ENCODE assay signal across 27 cellular contexts in genomic region chr17:15290605-15291004, GRCh38. TPM values are rescaled to one million over a fixed set of nuclear protein-coding genes. Genes with fewer than 3 reads are reported as not detected.
A peak's percentile ranks its signal among the peaks of the same experiment; 100 is the strongest.
DNase-seq lines count a peak whose midpoint lies in the region; ATAC-seq, FAIRE-seq and TF ChIP-seq lines count a peak whose summit lies in the region.
"Had no signal": no experiment of that assay in that cellular context is flagged by ENCODE, and none has a peak within 500 bp of the region (broad histone marks: within the 10 kb centered on the region; RNA-seq: fewer than 3 reads in every experiment).

No MANE protein-coding gene starts in this region.

- H2AK5ac ChIP-seq in H1 (ENCODE audit: low read depth, low read length) (no peak overlapping the region), trophoblast cell (ENCODE audit: low read length) (no peak overlapping the region)

- H3K23me2 ChIP-seq in H1 (ENCODE audit: low read depth, low read length): no peaks in the 10 kb centered on the region; the same call in 1 of the 2 replicates

- H2BK12ac ChIP-seq in H1 (ENCODE audit: low read depth, low read length) (no peak overlapping the region), trophoblast cell (ENCODE audit: low read length) (no peak overlapping the region)

- peaks cover 5% of the 10 kb centered on the region for H3K27me3 Mint-ChIP-seq in HFFc6 (ENCODE audit: insufficient read depth)

- H4K8ac ChIP-seq in H1 (ENCODE audit: extremely low read depth, insufficient read depth, low read length) (no peak overlapping the region), trophoblast cell (ENCODE audit: low read depth, low read length) (no peak overlapping the region)

- peak; percentile 39 for FAIRE-seq in H1 (lab: Jason Lieb, UNC)
- FAIRE-seq: GM12892, GM18507, HepG2 had no signal

- H2BK15ac ChIP-seq in H1 (ENCODE audit: low read length): no peak overlapping the region

- WGBS in heart left ventricle, 4 donors: 51 to 63% (median 56%) methylated on average over 6 of the region's 6 CpGs
- WGBS in right cardiac atrium: 66% methylated on average over 6 of the region's 6 CpGs
- WGBS in H1 (ENCODE audit: extremely low coverage in 1 of 2, insufficient coverage in 1 of 2, insufficient read length in 1 of 2, insufficient replicate concordance in 2 of 2, low coverage in 1 of 2, low lambda C conversion rate in 2 of 2, missing lambda C conversion rate in 1 of 2), 2 experiments: 92% methylated on average over 6 of the region's 6 CpGs; no CpG with 5 or more reads in 1 of the 2 experiments
- WGBS in trophoblast cell (ENCODE audit: extremely low coverage, insufficient coverage, insufficient read length): no CpG with 5 or more reads among the region's 6 CpGs

- TF ChIP-seq RAD21 in H1 (IDR thresholded peaks at IDR 0.05 in 1 of 2, conservative IDR thresholded peaks at IDR 0.05 in 1 of 2; ENCODE audit: low read depth in 2 of 2, low read length in 2 of 2): no peak

- H3K4me1 ChIP-seq in heart left ventricle: peaks cover 0 to 34% (median 10%) of the 10 kb centered on the region in 12 donors
- no peaks in the 10 kb centered on the region for H3K4me1 ChIP-seq in right cardiac atrium (ENCODE audit: control insufficient read depth, insufficient read depth, low read length)
- H3K4me1 ChIP-seq in H1 (replicated peaks in 1 of 4; ENCODE audit: control insufficient read depth in 3 of 4, insufficient read depth in 4 of 4, low read length in 3 of 4): no peaks in the 10 kb centered on the region
- peaks cover 3 to 4% of the 10 kb centered on the region in 2 experiments for H3K4me1 ChIP-seq in trophoblast cell (ENCODE audit: control insufficient read depth in 1 of 2, insufficient read depth in 2 of 2, low read length in 2 of 2)
- H3K4me1 ChIP-seq: BLaER1 had no signal

- DNase-seq in heart left ventricle (no peak), right cardiac atrium (no peak), HFFc6 (peak; percentile 58), H1 (ENCODE audit: low read depth in 1 of 2, low spot score in 2 of 2) (no peak), trophoblast cell (peak; percentile 86 to 97), SIG-M5 treated with dmso at 0.1 percent for 504 hours (lab: John Stamatoyannopoulos, UW; ENCODE audit: unreplicated experiment) (no peak)
- no peak for DNase-seq in activated naive CD4-positive, alpha-beta T cell treated with anti-CD3 and anti-CD28 coated beads, Interleukin-2, amount 50 U/mL, for 16 hours
- DNase-seq: CD4-positive, alpha-beta memory T cell; DMS153; HCEC 1CT; KG1; MV-4-11; NCI-H1417; NCI-H187; NCI-H2107; NCI-H510A treated with DMSO at 0.1 percent for 48 hours; NCI-H82; OCI-M1; SHP77 treated with DMSO at 0.1 percent for 48 hours had no signal

- TF ChIP-seq CTCF in heart left ventricle (IDR thresholded peaks at IDR 0.05) (no peak), HFFc6 (IDR thresholded peaks at IDR 0.05) (no peak), H1 (IDR thresholded peaks at IDR 0.05; ENCODE audit: control extremely low read depth in 1 of 3, insufficient read depth in 1 of 3, low read depth in 1 of 3, low read length in 3 of 3) (no peak)

- peak overlapping the region; percentile 76 for H3K27ac Mint-ChIP-seq in HFFc6
- H3K27ac Mint-ChIP-seq: CD4-positive, alpha-beta memory T cell had no signal

- no peak for TF ChIP-seq POLR2A in heart left ventricle (IDR thresholded peaks at IDR 0.05)
- no peak for TF ChIP-seq POLR2A in H1 (IDR thresholded peaks at IDR 0.05; ENCODE audit: control extremely low read depth in 1 of 2, low read depth in 2 of 2, low read length in 2 of 2)

- peaks cover 42% of the 10 kb centered on the region for H3K4me1 Mint-ChIP-seq in HFFc6 (ENCODE audit: low read depth)
- H3K4me1 Mint-ChIP-seq: CD4-positive, alpha-beta memory T cell had no signal

- CTCF ChIA-PET in H1 (lab: Charles Lee; ENCODE audit: partially characterized antibody): no interaction called here

- no peak overlapping the region for H2BK20ac ChIP-seq in H1 (ENCODE audit: low read length)

- H3K23ac ChIP-seq in H1 (ENCODE audit: insufficient read length) (no peak overlapping the region), trophoblast cell (ENCODE audit: low read length) (no peak overlapping the region)

- H3K79me1 ChIP-seq in H1 (ENCODE audit: low read depth, low read length) (no peaks in the 10 kb centered on the region), trophoblast cell (ENCODE audit: low read length) (no peaks in the 10 kb centered on the region)

- H3K9ac ChIP-seq in H1 (replicated peaks in 1 of 4; ENCODE audit: extremely low read depth in 1 of 4, low read depth in 3 of 4, low read length in 3 of 4) (no peak overlapping the region), trophoblast cell (ENCODE audit: low read length) (no peak overlapping the region)
- H3K9ac ChIP-seq: BLaER1 had no signal

- H3K9me3 Mint-ChIP-seq in HFFc6: no peaks in the 10 kb centered on the region; the same call in 1 of the 2 replicates
- H3K9me3 Mint-ChIP-seq: CD4-positive, alpha-beta memory T cell had no signal

- H3K9me3 ChIP-seq in heart left ventricle: no peaks in the 10 kb centered on the region
- H3K9me3 ChIP-seq in right cardiac atrium (ENCODE audit: control insufficient read depth, low read length): no peaks in the 10 kb centered on the region
- H3K9me3 ChIP-seq in H1 (ENCODE audit: insufficient read depth in 2 of 2, low read depth in 1 of 2, low read length in 1 of 2): no peaks in the 10 kb centered on the region
- H3K9me3 ChIP-seq in trophoblast cell (ENCODE audit: insufficient read depth, low read depth, low read length): peaks cover 2% of the 10 kb centered on the region
- H3K9me3 ChIP-seq: BLaER1 had no signal

- no peak for TF ChIP-seq EP300 in H1 (IDR thresholded peaks at IDR 0.05; ENCODE audit: borderline replicate concordance in 1 of 2, low read depth in 2 of 2, low read length in 2 of 2)

- H3K18ac ChIP-seq in H1 (ENCODE audit: extremely low read depth, low read length) (no peak overlapping the region), trophoblast cell (ENCODE audit: low read length) (no peak overlapping the region)

- H4K91ac ChIP-seq in H1 (replicated peaks; ENCODE audit: insufficient read length, low read length): no peak overlapping the region
- H4K91ac ChIP-seq in trophoblast cell (ENCODE audit: low read depth, low read length): no peak overlapping the region

- H4K5ac ChIP-seq in H1 (ENCODE audit: insufficient read length, low read depth, low read length): no peak overlapping the region

- no peak overlapping the region for H4K12ac ChIP-seq in trophoblast cell (ENCODE audit: low read depth, low read length)

- H2BK120ac ChIP-seq in H1 (replicated peaks; ENCODE audit: low read depth, low read length): no peak overlapping the region
- H2BK120ac ChIP-seq in trophoblast cell (ENCODE audit: insufficient read depth, low read length, poor library complexity): no peak overlapping the region

- H3K27ac ChIP-seq in heart left ventricle (peak overlapping the region in 11 of 12 donors; percentile 49 to 89 (median 77)), right cardiac atrium (ENCODE audit: low read length) (no peak overlapping the region), H1 (ENCODE audit: low read depth, low read length) (no peak overlapping the region), trophoblast cell (ENCODE audit: low read depth, low read length) (no peak overlapping the region)
- H3K27ac ChIP-seq: 22Rv1, BLaER1 had no signal

- H3K56ac ChIP-seq in H1 (replicated peaks; ENCODE audit: insufficient read length, low read depth, low read length): no peak overlapping the region

- POLR2A ChIA-PET in H1 (lab: Charles Lee; ENCODE audit: partially characterized antibody): interaction anchor here (0.9 kb wide), 1 partner anchor 27 kb away, joined by 3 read pairs; no protein-coding TSS in a partner anchor

- H3K27me3 ChIP-seq in heart left ventricle: peaks cover 0 to 4% (median 0%) of the 10 kb centered on the region in 9 donors
- H3K27me3 ChIP-seq in right cardiac atrium (ENCODE audit: control insufficient read depth, insufficient read depth): no peaks in the 10 kb centered on the region
- H3K27me3 ChIP-seq in H1 (replicated peaks in 1 of 4; ENCODE audit: control insufficient read depth in 3 of 4, extremely low read depth in 1 of 4, insufficient read depth in 3 of 4, low read length in 3 of 4): no peaks in the 10 kb centered on the region
- H3K27me3 ChIP-seq in trophoblast cell (ENCODE audit: insufficient read depth, low read length): no peaks in the 10 kb centered on the region
- H3K27me3 ChIP-seq: BLaER1 had no signal

- no peak overlapping the region for H2AFZ ChIP-seq in H1 (ENCODE audit: low read length)
- no peak overlapping the region for H2AFZ ChIP-seq in trophoblast cell (ENCODE audit: insufficient read depth, low read length, poor library complexity)

- intact Hi-C loops in heart left ventricle (cut with DNase I): no loop called here
- intact Hi-C loops in right cardiac atrium (cut with DNase I): no loop called here

- no peak for ATAC-seq in heart left ventricle
- no peak for ATAC-seq in right cardiac atrium
- no peak for ATAC-seq in GM21423 (IDR thresholded peaks at IDR 0.05; ENCODE audit: unreplicated experiment)
- ATAC-seq: HepG2 had no signal

- H3K4ac ChIP-seq in H1 (replicated peaks; ENCODE audit: insufficient read length, low read depth, low read length) (no peak overlapping the region), trophoblast cell (ENCODE audit: low read depth, low read length) (no peak overlapping the region)

- no peaks in the 10 kb centered on the region for H3K36me3 Mint-ChIP-seq in HFFc6 (ENCODE audit: low read depth)
- H3K36me3 Mint-ChIP-seq: CD4-positive, alpha-beta memory T cell had no signal

- H3K36me3 ChIP-seq in heart left ventricle: no peaks in the 10 kb centered on the region
- H3K36me3 ChIP-seq in H1 (ENCODE audit: control insufficient read depth in 2 of 4, insufficient read depth in 4 of 4, low read length in 3 of 4): no peaks in the 10 kb centered on the region
- no peaks in the 10 kb centered on the region for H3K36me3 ChIP-seq in trophoblast cell (ENCODE audit: control insufficient read depth in 1 of 2, insufficient read depth in 2 of 2, low read length in 2 of 2)
- H3K36me3 ChIP-seq: BLaER1 had no signal

- no peaks in the 10 kb centered on the region for H4K20me1 ChIP-seq in H1 (replicated peaks in 1 of 2; ENCODE audit: control insufficient read depth in 1 of 2, insufficient read depth in 2 of 2, low read length in 2 of 2)
- H4K20me1 ChIP-seq: BLaER1 had no signal

- H3K4me2 ChIP-seq in H1 (ENCODE audit: insufficient read depth in 1 of 2, low read depth in 2 of 2, low read length in 2 of 2) (no peak overlapping the region), trophoblast cell (ENCODE audit: low read length) (no peak overlapping the region)
- H3K4me2 ChIP-seq: BLaER1 had no signal

- no peaks in the 10 kb centered on the region for H3K79me2 ChIP-seq in H1 (ENCODE audit: control insufficient read depth in 1 of 2, insufficient read depth in 2 of 2, low read length in 2 of 2)
- H3K79me2 ChIP-seq in trophoblast cell (ENCODE audit: control insufficient read depth, insufficient read depth, low read length, poor library complexity): no peaks in the 10 kb centered on the region

- H3K14ac ChIP-seq in H1 (ENCODE audit: insufficient read length): no peak overlapping the region
- no peak overlapping the region for H3K14ac ChIP-seq in trophoblast cell (ENCODE audit: low read length)

- H3K4me3 ChIP-seq in heart left ventricle (no peak overlapping the region), right cardiac atrium (ENCODE audit: low read length) (no peak overlapping the region), H1 (ENCODE audit: extremely low read depth in 1 of 4, insufficient read depth in 2 of 4, low read depth in 3 of 4, low read length in 4 of 4) (no peak overlapping the region), trophoblast cell (ENCODE audit: low read depth, low read length) (no peak overlapping the region)
- H3K4me3 ChIP-seq: BLaER1 had no signal

- H2BK5ac ChIP-seq in H1 (ENCODE audit: low read depth, low read length) (no peak overlapping the region), trophoblast cell (ENCODE audit: low read depth, low read length, poor library complexity) (no peak overlapping the region)

- H3K4me3 Mint-ChIP-seq in HFFc6: no peak overlapping the region
- H3K4me3 Mint-ChIP-seq: CD4-positive, alpha-beta memory T cell had no signal

RNA-seq across cellular contexts. Expression of gene PMP22, which starts 25.5 kb away (rescaled TPM):
- total RNA-seq in heart left ventricle: 100 to 1,000 TPM; 133 to 421 (median 186) TPM
- 100 to 1,000 TPM in 1 of 2 donors, 10 to 100 TPM in 1; 92.2 to 220 TPM for polyA plus RNA-seq in heart left ventricle
- total RNA-seq in right cardiac atrium: 100 to 1,000 TPM; 116 to 137 (median 123) TPM
- polyA plus RNA-seq in right cardiac atrium: 127 TPM
- 10 to 100 TPM; 28.0 to 42.9 (median 34.0) TPM for total RNA-seq in HFFc6 (2021; fragmentation: NEBNext Ultra II Directional; extraction: Animal tissue kit (Norgen Biotek cat#: 25700))
- 0.84 and 0.86 TPM in 2 replicates for total RNA-seq in H1 (2021; fragmentation: NEBNext Ultra II Directional; extraction: Animal tissue kit (Norgen Biotek cat#: 25700))
- 4.6 and 4.9 TPM in 2 replicates for polyA plus RNA-seq in H1 (2011; rRNA removed)
- 2.8 TPM for polyA plus RNA-seq in H1 (2011; cell fraction: cytosol; rRNA removed)
- polyA plus RNA-seq in H1 (2011; cell fraction: nucleus; rRNA removed): 4.6 TPM
- polyA plus RNA-seq in H1 (2012, experiment 1 of 2): 2.2 to 3.2 TPM (median 2.8 TPM) in 4 replicates
- polyA plus RNA-seq in H1 (2012, experiment 2 of 2): 1.4 TPM
- 2.4 TPM for polyA plus RNA-seq in H1 (2013, experiment 1 of 2)
- polyA plus RNA-seq in H1 (2013, experiment 2 of 2): 2.6 TPM
- polyA minus RNA-seq in H1 (2011; rRNA and poly(A)+ RNA removed): 8.4 and 11.0 TPM in 2 replicates
- 1.5 TPM for polyA minus RNA-seq in H1 (2011; cell fraction: cytosol; rRNA and poly(A)+ RNA removed)
- polyA minus RNA-seq in H1 (2011; cell fraction: nucleus; rRNA and poly(A)+ RNA removed): 3.1 TPM
- 66.8 and 70.1 TPM in 2 replicates for polyA plus RNA-seq in trophoblast cell (2013)
- polyA plus RNA-seq: CD4-positive, alpha-beta memory T cell had no signal

RNA-seq across cellular contexts. Expression of gene TEKT3, which starts 50.8 kb away (rescaled TPM):
- total RNA-seq in heart left ventricle (1 to 10 TPM in 1 of 9 donors, under 1 TPM in 5, not detected in 3; 0.32 to 1.0 (median 0.71) TPM), right cardiac atrium (under 1 TPM in 3 of 4 donors, not detected in 1; 0.53 to 0.81 (median 0.77) TPM)
- polyA plus RNA-seq in heart left ventricle (under 1 TPM; 0.06 to 0.30 TPM), right cardiac atrium (0.32 TPM), H1 (2011; rRNA removed) (2.9 and 3.1 TPM in 2 replicates)
- not detected for total RNA-seq in HFFc6 (2021; fragmentation: NEBNext Ultra II Directional; extraction: Animal tissue kit (Norgen Biotek cat#: 25700))
- total RNA-seq in H1 (2021; fragmentation: NEBNext Ultra II Directional; extraction: Animal tissue kit (Norgen Biotek cat#: 25700)): 1.6 and 2.2 TPM in 2 replicates
- 2.9 TPM for polyA plus RNA-seq in H1 (2011; cell fraction: cytosol; rRNA removed)
- polyA plus RNA-seq in H1 (2011; cell fraction: nucleus; rRNA removed): 7.0 TPM
- polyA plus RNA-seq in H1 (2012, experiment 1 of 2): 1.7 to 3.5 TPM (median 2.6 TPM) in 4 replicates
- 0.72 TPM for polyA plus RNA-seq in H1 (2012, experiment 2 of 2)
- polyA plus RNA-seq in H1 (2013, experiment 1 of 2): 2.0 TPM
- 1.6 TPM for polyA plus RNA-seq in H1 (2013, experiment 2 of 2)
- polyA minus RNA-seq in H1 (2011; rRNA and poly(A)+ RNA removed): 1.7 and 9.5 TPM in 2 replicates
- polyA minus RNA-seq in H1 (2011; cell fraction: cytosol; rRNA and poly(A)+ RNA removed): not detected
- polyA minus RNA-seq in H1 (2011; cell fraction: nucleus; rRNA and poly(A)+ RNA removed): 1.2 TPM
- polyA plus RNA-seq in trophoblast cell (2013): 0.90 and 1.5 TPM in 2 replicates
- total RNA-seq: Daoy, RPMI7951 had no signal
- polyA plus RNA-seq: CD4-positive, alpha-beta memory T cell had no signal

Comparison
In these comparisons a context has a peak if more than half of its experiments do, and no peak if none do; other contexts are left out.
1. H3K27ac ChIP-seq: peak in heart left ventricle (11 of 12); none in right cardiac atrium (single experiment), H1 (single experiment) and trophoblast cell (single experiment).
2. DNase-seq: peak in HFFc6 (single experiment) and trophoblast cell (2 of 2); none in heart left ventricle (0 of 5), right cardiac atrium (0 of 3), H1 (0 of 2), SIG-M5 treated with dmso at 0.1 percent for 504 hours (single experiment) and activated naive CD4-positive, alpha-beta T cell treated with anti-CD3 and anti-CD28 coated beads, Interleukin-2, amount 50 U/mL, for 16 hours (single experiment).
3. RNA of gene PMP22, which starts 25.5 kb away (total RNA-seq): 133 to 421 TPM in heart left ventricle, 116 to 137 TPM in right cardiac atrium and 28.0 to 42.9 TPM in HFFc6; 0.84 to 0.86 TPM in H1; every median in the first group is over 10 times any median in the second.